1 cellular context compared by ENCODE assay signal in the genomic region with DNA sequence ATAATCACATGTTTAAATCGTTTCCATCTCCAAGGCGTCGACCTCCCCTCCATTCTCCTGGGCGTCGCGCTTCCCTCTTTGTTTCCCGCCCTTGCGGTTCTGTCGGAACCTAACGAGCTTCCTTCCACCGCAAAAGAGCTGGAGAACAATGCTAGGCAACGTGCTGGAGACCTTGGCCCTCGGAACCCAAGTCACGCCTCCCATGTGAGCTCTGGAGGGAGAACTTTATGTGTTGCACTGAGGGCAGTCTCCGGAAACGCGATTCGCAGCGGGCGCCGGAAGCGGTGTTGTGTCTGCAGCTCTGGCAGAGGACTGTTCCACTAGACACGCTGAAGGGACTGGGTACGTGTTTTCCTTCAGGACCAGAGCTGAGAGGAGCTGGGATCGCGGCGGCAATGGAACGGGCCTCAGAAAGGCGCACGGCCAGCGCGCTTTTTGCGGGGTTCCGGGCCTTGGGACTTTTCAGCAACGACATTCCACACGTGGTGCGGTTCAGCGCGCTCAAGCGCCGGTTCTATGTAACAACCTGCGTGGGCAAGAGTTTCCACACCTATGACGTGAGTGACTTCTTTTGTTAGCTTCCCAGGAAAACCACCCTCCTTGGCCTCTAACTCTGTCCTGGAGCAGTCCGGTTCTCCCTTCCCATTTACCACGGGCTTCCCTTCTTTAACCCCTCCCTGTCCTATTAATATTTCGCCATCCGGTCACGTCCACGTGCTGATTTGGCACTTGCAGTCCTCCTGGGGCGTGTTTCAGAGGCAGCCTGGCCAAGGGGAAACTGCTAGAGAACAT.
TF ChIP-seq lines count a peak whose summit lies in the region.

Gene WDR36, plus strand, starts transcription at position 287 of the 792 bp plus-strand sequence. Its CDS starts 109 bp downstream, at position 396.

TF ChIP-seq in HepG2, 621 proteins besides CTCF, POLR2A, EP300 and RAD21 (continued from another document and continues in another):
- TF ChIP-seq ZFY (CRISPR knock-in tag; IDR thresholded peaks at IDR 0.05) (peak; percentile 70; the same call in 1 of the 2 replicates), ZNF432 (CRISPR knock-in tag; IDR thresholded peaks at IDR 0.05; ENCODE audit: borderline replicate concordance) (0 out of 2 replicates have a peak, but pooled peaks have one; percentile 83), HIVEP1 (CRISPR knock-in tag; IDR thresholded peaks at IDR 0.05) (peak; percentile 75; the same call in 1 of the 2 replicates), ZNF235 (CRISPR knock-in tag; IDR thresholded peaks at IDR 0.05; ENCODE audit: borderline replicate concordance) (no peak), HOXA5 (CRISPR knock-in tag; IDR thresholded peaks at IDR 0.05) (peak; percentile 97), HNRNPL (IDR thresholded peaks at IDR 0.05; ENCODE audit: low read depth, low read length) (no peak), SRSF9 (IDR thresholded peaks at IDR 0.05; ENCODE audit: borderline replicate concordance, insufficient read depth, low read depth, low read length, poor library complexity, severe bottlenecking) (no peak), MED8 (CRISPR knock-in tag; IDR thresholded peaks at IDR 0.05; ENCODE audit: insufficient replicate concordance) (peak; percentile 82), MEIS2 (CRISPR knock-in tag; IDR thresholded peaks at IDR 0.05) (peak; percentile 91), ONECUT2 (CRISPR knock-in tag; IDR thresholded peaks at IDR 0.05) (peak; percentile 66), SNAPC5 (CRISPR knock-in tag; IDR thresholded peaks at IDR 0.05; ENCODE audit: borderline replicate concordance) (peak; percentile 92), KLF11 (CRISPR knock-in tag; IDR thresholded peaks at IDR 0.05) (peak; percentile 96), ZNF589 (CRISPR knock-in tag; conservative IDR thresholded peaks at IDR 0.05) (peak; percentile 98), TARDBP (CRISPR knock-in tag; IDR thresholded peaks at IDR 0.05) (peak; percentile 99), ZNF460 (CRISPR knock-in tag; IDR thresholded peaks at IDR 0.05; ENCODE audit: borderline replicate concordance) (no peak; the same call in 1 of the 2 replicates), ZFP62 (CRISPR knock-in tag; IDR thresholded peaks at IDR 0.05) (no peak), SIN3A (IDR thresholded peaks at IDR 0.05; ENCODE audit: borderline replicate concordance, low read depth, low read length) (peak; percentile 35), ZBTB21 (CRISPR knock-in tag; IDR thresholded peaks at IDR 0.05) (0 out of 2 replicates have a peak, but pooled peaks have one; percentile 54), RNF2 (conservative IDR thresholded peaks at IDR 0.05; ENCODE audit: low read depth) (peak; percentile 96), HOXD1 (CRISPR knock-in tag; IDR thresholded peaks at IDR 0.05) (peak; percentile 88; the same call in 1 of the 2 replicates), ZBTB7A (CRISPR knock-in tag; IDR thresholded peaks at IDR 0.05) (peak; percentile 86; the same call in 1 of the 2 replicates), ZXDC (CRISPR knock-in tag; IDR thresholded peaks at IDR 0.05) (peak; percentile 83; the same call in 1 of the 2 replicates), ZNF557 (CRISPR knock-in tag; IDR thresholded peaks at IDR 0.05) (peak; percentile 99), MYPOP (CRISPR knock-in tag; IDR thresholded peaks at IDR 0.05) (peak; percentile 86), RXRB (CRISPR knock-in tag; IDR thresholded peaks at IDR 0.05; ENCODE audit: borderline replicate concordance) (peak; percentile 93), ZFP36 (IDR thresholded peaks at IDR 0.05; ENCODE audit: borderline replicate concordance, low read depth, low read length, partially characterized antibody) (peak; percentile 60), ZSCAN9 (CRISPR knock-in tag; IDR thresholded peaks at IDR 0.05; ENCODE audit: borderline replicate concordance) (peak; percentile 95), MEIS1 (CRISPR knock-in tag; IDR thresholded peaks at IDR 0.05; ENCODE audit: borderline replicate concordance) (peak; percentile 56; the same call in 1 of the 2 replicates), ATM (IDR thresholded peaks at IDR 0.05; ENCODE audit: borderline replicate concordance) (no peak), MEF2D (CRISPR knock-in tag; IDR thresholded peaks at IDR 0.05) (peak; percentile 81), REXO4 (CRISPR knock-in tag; IDR thresholded peaks at IDR 0.05; ENCODE audit: borderline replicate concordance) (no peak), ZFX (CRISPR knock-in tag; IDR thresholded peaks at IDR 0.05; ENCODE audit: low read depth) (peak; percentile 81), GTF2F1 (IDR thresholded peaks at IDR 0.05; ENCODE audit: low read length) (no peak), ZSCAN20 (CRISPR knock-in tag; IDR thresholded peaks at IDR 0.05; ENCODE audit: borderline replicate concordance) (no peak), FOXO4 (CRISPR knock-in tag; conservative IDR thresholded peaks at IDR 0.05) (no peak), ZNF160 (CRISPR knock-in tag; IDR thresholded peaks at IDR 0.05) (peak; percentile 87), ZNF556 (CRISPR knock-in tag; IDR thresholded peaks at IDR 0.05; ENCODE audit: borderline replicate concordance) (peak; percentile 99), SCMH1 (CRISPR knock-in tag; IDR thresholded peaks at IDR 0.05; ENCODE audit: borderline replicate concordance) (no peak; the same call in 1 of the 2 replicates), MIER3 (CRISPR knock-in tag; IDR thresholded peaks at IDR 0.05; ENCODE audit: borderline replicate concordance) (peak; percentile 99)
- TF ChIP-seq, protein P1, sequence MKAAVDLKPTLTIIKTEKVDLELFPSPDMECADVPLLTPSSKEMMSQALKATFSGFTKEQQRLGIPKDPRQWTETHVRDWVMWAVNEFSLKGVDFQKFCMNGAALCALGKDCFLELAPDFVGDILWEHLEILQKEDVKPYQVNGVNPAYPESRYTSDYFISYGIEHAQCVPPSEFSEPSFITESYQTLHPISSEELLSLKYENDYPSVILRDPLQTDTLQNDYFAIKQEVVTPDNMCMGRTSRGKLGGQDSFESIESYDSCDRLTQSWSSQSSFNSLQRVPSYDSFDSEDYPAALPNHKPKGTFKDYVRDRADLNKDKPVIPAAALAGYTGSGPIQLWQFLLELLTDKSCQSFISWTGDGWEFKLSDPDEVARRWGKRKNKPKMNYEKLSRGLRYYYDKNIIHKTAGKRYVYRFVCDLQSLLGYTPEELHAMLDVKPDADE (CRISPR knock-in tag; IDR thresholded peaks at IDR 0.05): peak; percentile 91; the same call in 1 of the 2 replicates
- TF ChIP-seq, protein P2, sequence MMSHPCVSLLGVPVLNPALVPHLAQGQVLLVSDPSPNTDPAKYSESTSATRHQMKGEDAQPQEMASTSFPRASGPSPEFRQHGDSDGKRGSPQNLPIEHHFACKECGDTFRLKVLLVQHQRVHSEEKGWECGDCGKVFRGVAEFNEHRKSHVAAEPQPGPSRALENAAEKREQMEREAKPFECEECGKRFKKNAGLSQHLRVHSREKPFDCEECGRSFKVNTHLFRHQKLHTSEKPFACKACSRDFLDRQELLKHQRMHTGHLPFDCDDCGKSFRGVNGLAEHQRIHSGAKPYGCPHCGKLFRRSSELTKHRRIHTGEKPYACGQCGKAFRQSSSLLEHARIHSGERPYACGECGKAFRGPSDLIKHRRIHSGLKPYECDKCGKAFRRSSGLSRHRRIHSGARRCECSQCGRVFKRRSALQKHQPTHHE (CRISPR knock-in tag; IDR thresholded peaks at IDR 0.05; ENCODE audit: borderline replicate concordance): peak; percentile 84
- TF ChIP-seq, protein P3, sequence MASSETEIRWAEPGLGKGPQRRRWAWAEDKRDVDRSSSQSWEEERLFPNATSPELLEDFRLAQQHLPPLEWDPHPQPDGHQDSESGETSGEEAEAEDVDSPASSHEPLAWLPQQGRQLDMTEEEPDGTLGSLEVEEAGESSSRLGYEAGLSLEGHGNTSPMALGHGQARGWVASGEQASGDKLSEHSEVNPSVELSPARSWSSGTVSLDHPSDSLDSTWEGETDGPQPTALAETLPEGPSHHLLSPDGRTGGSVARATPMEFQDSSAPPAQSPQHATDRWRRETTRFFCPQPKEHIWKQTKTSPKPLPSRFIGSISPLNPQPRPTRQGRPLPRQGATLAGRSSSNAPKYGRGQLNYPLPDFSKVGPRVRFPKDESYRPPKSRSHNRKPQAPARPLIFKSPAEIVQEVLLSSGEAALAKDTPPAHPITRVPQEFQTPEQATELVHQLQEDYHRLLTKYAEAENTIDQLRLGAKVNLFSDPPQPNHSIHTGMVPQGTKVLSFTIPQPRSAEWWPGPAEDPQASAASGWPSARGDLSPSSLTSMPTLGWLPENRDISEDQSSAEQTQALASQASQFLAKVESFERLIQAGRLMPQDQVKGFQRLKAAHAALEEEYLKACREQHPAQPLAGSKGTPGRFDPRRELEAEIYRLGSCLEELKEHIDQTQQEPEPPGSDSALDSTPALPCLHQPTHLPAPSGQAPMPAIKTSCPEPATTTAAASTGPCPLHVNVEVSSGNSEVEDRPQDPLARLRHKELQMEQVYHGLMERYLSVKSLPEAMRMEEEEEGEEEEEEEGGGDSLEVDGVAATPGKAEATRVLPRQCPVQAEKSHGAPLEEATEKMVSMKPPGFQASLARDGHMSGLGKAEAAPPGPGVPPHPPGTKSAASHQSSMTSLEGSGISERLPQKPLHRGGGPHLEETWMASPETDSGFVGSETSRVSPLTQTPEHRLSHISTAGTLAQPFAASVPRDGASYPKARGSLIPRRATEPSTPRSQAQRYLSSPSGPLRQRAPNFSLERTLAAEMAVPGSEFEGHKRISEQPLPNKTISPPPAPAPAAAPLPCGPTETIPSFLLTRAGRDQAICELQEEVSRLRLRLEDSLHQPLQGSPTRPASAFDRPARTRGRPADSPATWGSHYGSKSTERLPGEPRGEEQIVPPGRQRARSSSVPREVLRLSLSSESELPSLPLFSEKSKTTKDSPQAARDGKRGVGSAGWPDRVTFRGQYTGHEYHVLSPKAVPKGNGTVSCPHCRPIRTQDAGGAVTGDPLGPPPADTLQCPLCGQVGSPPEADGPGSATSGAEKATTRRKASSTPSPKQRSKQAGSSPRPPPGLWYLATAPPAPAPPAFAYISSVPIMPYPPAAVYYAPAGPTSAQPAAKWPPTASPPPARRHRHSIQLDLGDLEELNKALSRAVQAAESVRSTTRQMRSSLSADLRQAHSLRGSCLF (CRISPR knock-in tag; IDR thresholded peaks at IDR 0.05; ENCODE audit: borderline replicate concordance): peak; percentile 86
- TF ChIP-seq, protein P4, sequence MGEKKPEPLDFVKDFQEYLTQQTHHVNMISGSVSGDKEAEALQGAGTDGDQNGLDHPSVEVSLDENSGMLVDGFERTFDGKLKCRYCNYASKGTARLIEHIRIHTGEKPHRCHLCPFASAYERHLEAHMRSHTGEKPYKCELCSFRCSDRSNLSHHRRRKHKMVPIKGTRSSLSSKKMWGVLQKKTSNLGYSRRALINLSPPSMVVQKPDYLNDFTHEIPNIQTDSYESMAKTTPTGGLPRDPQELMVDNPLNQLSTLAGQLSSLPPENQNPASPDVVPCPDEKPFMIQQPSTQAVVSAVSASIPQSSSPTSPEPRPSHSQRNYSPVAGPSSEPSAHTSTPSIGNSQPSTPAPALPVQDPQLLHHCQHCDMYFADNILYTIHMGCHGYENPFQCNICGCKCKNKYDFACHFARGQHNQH (CRISPR knock-in tag; IDR thresholded peaks at IDR 0.05): peak; percentile 96
- TF ChIP-seq, protein P5, sequence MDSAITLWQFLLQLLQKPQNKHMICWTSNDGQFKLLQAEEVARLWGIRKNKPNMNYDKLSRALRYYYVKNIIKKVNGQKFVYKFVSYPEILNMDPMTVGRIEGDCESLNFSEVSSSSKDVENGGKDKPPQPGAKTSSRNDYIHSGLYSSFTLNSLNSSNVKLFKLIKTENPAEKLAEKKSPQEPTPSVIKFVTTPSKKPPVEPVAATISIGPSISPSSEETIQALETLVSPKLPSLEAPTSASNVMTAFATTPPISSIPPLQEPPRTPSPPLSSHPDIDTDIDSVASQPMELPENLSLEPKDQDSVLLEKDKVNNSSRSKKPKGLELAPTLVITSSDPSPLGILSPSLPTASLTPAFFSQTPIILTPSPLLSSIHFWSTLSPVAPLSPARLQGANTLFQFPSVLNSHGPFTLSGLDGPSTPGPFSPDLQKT (CRISPR knock-in tag; IDR thresholded peaks at IDR 0.05; ENCODE audit: borderline replicate concordance): no peak; the same call in 1 of the 2 replicates
- TF ChIP-seq, protein P6, sequence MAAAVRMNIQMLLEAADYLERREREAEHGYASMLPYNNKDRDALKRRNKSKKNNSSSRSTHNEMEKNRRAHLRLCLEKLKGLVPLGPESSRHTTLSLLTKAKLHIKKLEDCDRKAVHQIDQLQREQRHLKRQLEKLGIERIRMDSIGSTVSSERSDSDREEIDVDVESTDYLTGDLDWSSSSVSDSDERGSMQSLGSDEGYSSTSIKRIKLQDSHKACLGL (CRISPR knock-in tag; IDR thresholded peaks at IDR 0.05): peak; percentile 76
